In genomic region chr6:102039450-102039849, GRCh38 we compare ENCODE assay signal across 28 cellular contexts.
"Had no signal": no experiment of that assay in that cellular context is flagged by ENCODE, and none has a peak within 500 bp of the region (broad histone marks: within the 10 kb centered on the region; RNA-seq: fewer than 3 reads in every experiment).

No MANE protein-coding gene starts in this region.

- H3K9me3 ChIP-seq: ascending aorta, esophagus squamous epithelium, mucosa of descending colon, upper lobe of left lung, vagina had no signal

- H3K4me3 ChIP-seq: ascending aorta, esophagus squamous epithelium, mucosa of descending colon, skin epidermis, upper lobe of left lung, vagina had no signal

- H3K27ac ChIP-seq: ascending aorta, brain microvascular endothelial cell, epithelial cell of prostate, esophagus squamous epithelium, skin epidermis, upper lobe of left lung, vagina, WERI-Rb-1 had no signal

- H3K36me3 ChIP-seq: ascending aorta, brain microvascular endothelial cell, esophagus squamous epithelium, upper lobe of left lung, vagina, WERI-Rb-1 had no signal

- ATAC-seq: left cardiac atrium; left ventricle myocardium superior; mucosa of descending colon; natural killer cell treated with Interleukin-12 subunit alpha and Interleukin-12 subunit beta and Interleukin-15 and Interleukin-18, amount 100 ng/mL, for 72 hours; sciatic nerve; stimulated activated naive CD8-positive, alpha-beta T cell treated with anti-CD3 and anti-CD28 coated beads, Interleukin-15, Interleukin-2, amounts not matched to agents 100 U/mL and 50 U/mL, for 24 hours had no signal

- H3K4me1 ChIP-seq: ascending aorta, esophagus squamous epithelium, upper lobe of left lung, vagina had no signal

- DNase-seq: activated CD4-positive, alpha-beta memory T cell treated with anti-CD3 and anti-CD28 coated beads, Interleukin-2, amount 10 ng/mL, durations not matched to agents 7 days and 5 days; activated CD4-positive, alpha-beta T cell treated with anti-CD3 and anti-CD28 coated beads for 1 hour; activated CD4-positive, alpha-beta T cell treated with anti-CD3 and anti-CD28 coated beads, Interleukin-2, amount 10 ng/mL, durations not matched to agents 7 days and 5 days; activated CD8-positive, alpha-beta memory T cell treated with anti-CD3 and anti-CD28 coated beads, Interleukin-2, amount 50 U/mL, for 48 hours; activated gamma-delta T cell; activated naive CD4-positive, alpha-beta T cell treated with anti-CD3 and anti-CD28 coated beads, Interleukin-2, amount 10 ng/mL, durations not matched to agents 7 days and 5 days; activated naive CD8-positive, alpha-beta T cell treated with anti-CD3 and anti-CD28 coated beads, Interleukin-2, amount 10 ng/mL, durations not matched to agents 7 days and 5 days; activated T-cell treated with anti-CD3 and anti-CD28 coated beads, Interleukin-2, amount 50 U/mL, for 24 hours; brain microvascular endothelial cell; cortex of kidney; esophagus squamous epithelium; foreskin melanocyte; islet precursor cell; left cardiac atrium; left ventricle myocardium superior; mucosa of descending colon; stimulated activated CD4-positive, alpha-beta T cell treated with anti-CD3 and anti-CD28 coated beads, Interleukin-12 subunit alpha, Interleukin-12 subunit beta, amount 100 ng/mL, for 4 hours; stimulated activated CD4-positive, alpha-beta T cell treated with anti-CD3 and anti-CD28 coated beads, Interleukin-4, amount 100 ng/mL, for 1 hour; stimulated activated naive CD8-positive, alpha-beta T cell treated with anti-CD3 and anti-CD28 coated beads, Interleukin-15, Interleukin-2, amounts not matched to agents 100 U/mL and 50 U/mL, for 24 hours; T1000; upper lobe of left lung; WERI-Rb-1 had no signal

- H3K27me3 ChIP-seq: ascending aorta, brain microvascular endothelial cell, esophagus squamous epithelium, upper lobe of left lung, vagina had no signal
